ENCODE assay signal across 1 cellular context in genomic region chr19:10091892-10092641, GRCh38.
TF ChIP-seq lines count a peak whose summit lies in the region.

No MANE protein-coding gene starts in this region.

TF ChIP-seq in HepG2, 621 proteins besides CTCF, POLR2A, EP300 and RAD21:
- TF ChIP-seq PBX2 (CRISPR knock-in tag; IDR thresholded peaks at IDR 0.05), result no peak
- TF ChIP-seq ZNF124 (CRISPR knock-in tag; IDR thresholded peaks at IDR 0.05), result no peak
- TF ChIP-seq ZNF263 (CRISPR knock-in tag; IDR thresholded peaks at IDR 0.05), result peak; percentile 47; the same call in 1 of the 2 replicates
- no peak for TF ChIP-seq SMAD9 (CRISPR knock-in tag; IDR thresholded peaks at IDR 0.05)
- TF ChIP-seq ZFP62 (CRISPR knock-in tag; IDR thresholded peaks at IDR 0.05), result no peak
TF ChIP-seq in HepG2: peak in this region for 1.
